In the genomic region with DNA sequence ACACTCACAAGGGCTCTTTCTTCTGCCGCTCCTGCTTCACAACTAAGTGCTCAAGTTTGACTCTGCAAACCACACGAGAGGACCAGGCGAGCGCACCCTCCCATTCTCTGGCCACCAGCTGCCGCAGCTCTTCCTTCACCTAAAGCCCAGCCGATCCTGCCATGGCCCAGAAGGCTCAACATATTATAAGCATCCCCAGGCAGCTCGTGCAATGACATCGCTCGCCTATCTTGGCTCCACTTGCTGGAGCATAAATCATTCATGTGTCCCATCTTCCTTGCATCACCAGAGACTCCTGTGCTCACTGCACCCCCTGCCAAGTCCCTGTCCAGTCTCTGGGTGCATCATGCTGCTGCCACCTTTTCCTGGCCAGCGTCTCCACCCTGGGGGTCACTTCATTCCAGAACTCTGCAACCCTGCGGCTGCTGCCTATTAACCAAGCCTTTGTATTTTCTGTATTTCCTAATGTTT, we compare ENCODE assay signal across 15 cellular contexts. TPM values are rescaled to one million over a fixed set of nuclear protein-coding genes. Genes with fewer than 3 reads are reported as not detected.
DNase-seq lines count a peak whose midpoint lies in the region; ATAC-seq and TF ChIP-seq lines count a peak whose summit lies in the region.
"Had no signal": no experiment of that assay in that cellular context is flagged by ENCODE, and none has a peak within 500 bp of the region (broad histone marks: within the 10 kb centered on the region; RNA-seq: fewer than 3 reads in every experiment).

No MANE protein-coding gene starts in this region.

- H3K9me3 Mint-ChIP-seq in activated naive CD4-positive, alpha-beta T cell treated with anti-CD3 and anti-CD28 coated beads, Interleukin-2, amount 50 U/mL, for 24 hours = no peaks in the 10 kb centered on the region
- no peaks in the 10 kb centered on the region for H3K9me3 Mint-ChIP-seq in activated naive CD4-positive, alpha-beta T cell treated with anti-CD3 and anti-CD28 coated beads, Interleukin-2, amount 10 ng/mL, durations not matched to agents 7 days and 5 days
- no peaks in the 10 kb centered on the region for H3K9me3 Mint-ChIP-seq in chondrocyte (ENCODE audit: low read depth)
- no peaks in the 10 kb centered on the region for H3K9me3 Mint-ChIP-seq in naive thymus-derived CD4-positive, alpha-beta T cell
- no peaks in the 10 kb centered on the region for H3K9me3 Mint-ChIP-seq in activated T-cell treated with anti-CD3 and anti-CD28 coated beads, Interleukin-2, amount 50 U/mL, for 24 hours
- H3K9me3 Mint-ChIP-seq: activated T-helper 1 cell treated with anti-CD3 and anti-CD28 coated beads, Interleukin-12 subunit alpha, Interleukin-12 subunit beta, Interleukin-2, Interleukin-4 antibody, amounts not matched to agents 30 ng/mL and 10 ng/mL and 1 ng/mL, durations not matched to agents 14 hours and 24 hours and 36 hours had no signal

- POLR2A ChIA-PET in naive thymus-derived CD4-positive, alpha-beta T cell (lab: Charles Lee) = no interaction called here

- TF ChIP-seq CTCF in chondrocyte (IDR thresholded peaks at IDR 0.05) (no peak), upper lobe of right lung (IDR thresholded peaks at IDR 0.05) (no peak), GM13976 (IDR thresholded peaks at IDR 0.05; ENCODE audit: borderline replicate concordance, control extremely low read depth, extremely low read depth, insufficient read depth, missing control alignments) (no peak)

- peak overlapping the region; percentile 36 for H3K4me3 ChIP-seq in naive thymus-derived CD4-positive, alpha-beta T cell (ENCODE audit: low read length)
- H3K4me3 ChIP-seq in upper lobe of right lung = no peak overlapping the region
- H3K4me3 ChIP-seq: thyroid gland had no signal

- peaks cover 29% of the 10 kb centered on the region for H3K4me1 Mint-ChIP-seq in activated naive CD4-positive, alpha-beta T cell treated with anti-CD3 and anti-CD28 coated beads, Interleukin-2, amount 50 U/mL, for 24 hours
- peaks cover 16% of the 10 kb centered on the region for H3K4me1 Mint-ChIP-seq in activated naive CD4-positive, alpha-beta T cell treated with anti-CD3 and anti-CD28 coated beads, Interleukin-2, amount 10 ng/mL, durations not matched to agents 7 days and 5 days
- no peaks in the 10 kb centered on the region for H3K4me1 Mint-ChIP-seq in chondrocyte (ENCODE audit: low read depth)
- peaks cover 12 to 38% (median 31%) of the 10 kb centered on the region in 7 donors for H3K4me1 Mint-ChIP-seq in naive thymus-derived CD4-positive, alpha-beta T cell
- H3K4me1 Mint-ChIP-seq in activated T-cell treated with anti-CD3 and anti-CD28 coated beads, Interleukin-2, amount 50 U/mL, for 24 hours (ENCODE audit: low read depth) = peaks cover 19% of the 10 kb centered on the region

- DNase-seq in activated naive CD4-positive, alpha-beta T cell treated with anti-CD3 and anti-CD28 coated beads, Interleukin-2, amount 10 ng/mL, durations not matched to agents 7 days and 5 days = no peak
- DNase-seq in chondrocyte (ENCODE audit: low spot score) = peak; percentile 59
- no peak for DNase-seq in naive thymus-derived CD4-positive, alpha-beta T cell
- no peak for DNase-seq in upper lobe of right lung
- no peak for DNase-seq in activated T-cell treated with anti-CD3 and anti-CD28 coated beads, Interleukin-2, amount 50 U/mL, for 24 hours
- no peak for DNase-seq in GM13976 (ENCODE audit: low spot score)
- DNase-seq: caudate nucleus, foreskin keratinocyte, NCI-H1930, NCI-H446 treated with DMSO at 0.1 percent for 48 hours, thyroid gland had no signal

- peaks cover 2% of the 10 kb centered on the region for H3K36me3 Mint-ChIP-seq in activated naive CD4-positive, alpha-beta T cell treated with anti-CD3 and anti-CD28 coated beads, Interleukin-2, amount 50 U/mL, for 24 hours
- H3K36me3 Mint-ChIP-seq in activated naive CD4-positive, alpha-beta T cell treated with anti-CD3 and anti-CD28 coated beads, Interleukin-2, amount 10 ng/mL, durations not matched to agents 7 days and 5 days = no peaks in the 10 kb centered on the region
- H3K36me3 Mint-ChIP-seq in chondrocyte (ENCODE audit: low read depth) = peaks cover 16% of the 10 kb centered on the region
- peaks cover 0 to 25% (median 4%) of the 10 kb centered on the region in 5 donors for H3K36me3 Mint-ChIP-seq in naive thymus-derived CD4-positive, alpha-beta T cell
- H3K36me3 Mint-ChIP-seq in activated T-cell treated with anti-CD3 and anti-CD28 coated beads, Interleukin-2, amount 50 U/mL, for 24 hours (ENCODE audit: low read depth) = no peaks in the 10 kb centered on the region

- in situ Hi-C loops in GM13976 (cut with MboI; ENCODE audit: low sequenced_read_pairs, unreplicated experiment) = no loop called here

- H3K27me3 Mint-ChIP-seq in activated naive CD4-positive, alpha-beta T cell treated with anti-CD3 and anti-CD28 coated beads, Interleukin-2, amount 50 U/mL, for 24 hours = no peaks in the 10 kb centered on the region
- H3K27me3 Mint-ChIP-seq in activated naive CD4-positive, alpha-beta T cell treated with anti-CD3 and anti-CD28 coated beads, Interleukin-2, amount 10 ng/mL, durations not matched to agents 7 days and 5 days = peaks cover 35% of the 10 kb centered on the region
- no peaks in the 10 kb centered on the region for H3K27me3 Mint-ChIP-seq in chondrocyte (ENCODE audit: low read depth)
- H3K27me3 Mint-ChIP-seq in naive thymus-derived CD4-positive, alpha-beta T cell = peaks cover 0 to 20% (median 0%) of the 10 kb centered on the region in 5 donors
- H3K27me3 Mint-ChIP-seq in activated T-cell treated with anti-CD3 and anti-CD28 coated beads, Interleukin-2, amount 50 U/mL, for 24 hours = peaks cover 12% of the 10 kb centered on the region

- peak overlapping the region; percentile 31 for H3K4me3 Mint-ChIP-seq in activated naive CD4-positive, alpha-beta T cell treated with anti-CD3 and anti-CD28 coated beads, Interleukin-2, amount 50 U/mL, for 24 hours
- no peak overlapping the region for H3K4me3 Mint-ChIP-seq in activated naive CD4-positive, alpha-beta T cell treated with anti-CD3 and anti-CD28 coated beads, Interleukin-2, amount 10 ng/mL, durations not matched to agents 7 days and 5 days
- no peak overlapping the region for H3K4me3 Mint-ChIP-seq in chondrocyte (ENCODE audit: unreplicated experiment)
- peak overlapping the region in 9 of 10 donors; percentile 59 to 83 (median 74) for H3K4me3 Mint-ChIP-seq in naive thymus-derived CD4-positive, alpha-beta T cell
- no peak overlapping the region for H3K4me3 Mint-ChIP-seq in activated T-cell treated with anti-CD3 and anti-CD28 coated beads, Interleukin-2, amount 50 U/mL, for 24 hours
- H3K4me3 Mint-ChIP-seq: activated T-helper 1 cell treated with anti-CD3 and anti-CD28 coated beads, Interleukin-12 subunit alpha, Interleukin-12 subunit beta, Interleukin-2, Interleukin-4 antibody, amounts not matched to agents 30 ng/mL and 10 ng/mL and 1 ng/mL, durations not matched to agents 14 hours and 24 hours and 36 hours had no signal

- intact Hi-C loops in naive thymus-derived CD4-positive, alpha-beta T cell (cut with micrococcal nuclease) = loop anchor here in 1 of 2 donors (5.0 kb wide), 1 partner anchor 55 kb away; no protein-coding TSS in a partner anchor
- intact Hi-C loops in upper lobe of right lung (cut with DNase I) = no loop called here

- CTCF ChIA-PET in activated naive CD4-positive, alpha-beta T cell treated with anti-CD3 and anti-CD28 coated beads, Interleukin-2, amount 10 ng/mL, durations not matched to agents 7 days and 5 days (lab: Charles Lee) = interaction anchor here (0.9 kb wide), 1 partner anchor 412 kb away, joined by 3 read pairs; no protein-coding TSS in a partner anchor
- CTCF ChIA-PET in naive thymus-derived CD4-positive, alpha-beta T cell (lab: Charles Lee) = no interaction called here

- H3K27me3 ChIP-seq in naive thymus-derived CD4-positive, alpha-beta T cell (ENCODE audit: control insufficient read depth in 2 of 2, insufficient read depth in 2 of 2, low read length in 2 of 2) = no peaks in the 10 kb centered on the region
- no peaks in the 10 kb centered on the region for H3K27me3 ChIP-seq in upper lobe of right lung
- H3K27me3 ChIP-seq: foreskin keratinocyte, thyroid gland had no signal

- peaks cover 7 to 24% of the 10 kb centered on the region in 2 donors for H3K4me1 ChIP-seq in naive thymus-derived CD4-positive, alpha-beta T cell (ENCODE audit: control insufficient read depth in 2 of 2, insufficient read depth in 2 of 2, low read length in 2 of 2)
- peaks cover 5% of the 10 kb centered on the region for H3K4me1 ChIP-seq in upper lobe of right lung
- H3K4me1 ChIP-seq: foreskin keratinocyte had no signal

- H3K9me3 ChIP-seq in naive thymus-derived CD4-positive, alpha-beta T cell (ENCODE audit: control insufficient read depth in 2 of 3, low read length in 3 of 3) = no peaks in the 10 kb centered on the region
- H3K9me3 ChIP-seq in upper lobe of right lung = no peaks in the 10 kb centered on the region
- H3K9me3 ChIP-seq: thyroid gland had no signal

- ATAC-seq in naive thymus-derived CD4-positive, alpha-beta T cell = no peak
- ATAC-seq in upper lobe of right lung = peak; percentile 63
- no peak for ATAC-seq in esophagus mucosa
- ATAC-seq: foreskin keratinocyte had no signal

- no peak overlapping the region for H3K27ac ChIP-seq in naive thymus-derived CD4-positive, alpha-beta T cell (ENCODE audit: low read depth, low read length)
- H3K27ac ChIP-seq in upper lobe of right lung = no peak overlapping the region
- H3K27ac ChIP-seq: foreskin keratinocyte, thyroid gland, VCaP had no signal

- no peak overlapping the region for H3K27ac Mint-ChIP-seq in activated naive CD4-positive, alpha-beta T cell treated with anti-CD3 and anti-CD28 coated beads, Interleukin-2, amount 50 U/mL, for 24 hours
- H3K27ac Mint-ChIP-seq in activated naive CD4-positive, alpha-beta T cell treated with anti-CD3 and anti-CD28 coated beads, Interleukin-2, amount 10 ng/mL, durations not matched to agents 7 days and 5 days = no peak overlapping the region
- H3K27ac Mint-ChIP-seq in chondrocyte (ENCODE audit: unreplicated experiment) = no peak overlapping the region
- peak overlapping the region in 4 of 9 donors; percentile 60 to 82 (median 64) for H3K27ac Mint-ChIP-seq in naive thymus-derived CD4-positive, alpha-beta T cell
- no peak overlapping the region for H3K27ac Mint-ChIP-seq in activated T-cell treated with anti-CD3 and anti-CD28 coated beads, Interleukin-2, amount 50 U/mL, for 24 hours
- H3K27ac Mint-ChIP-seq: activated T-helper 1 cell treated with anti-CD3 and anti-CD28 coated beads, Interleukin-12 subunit alpha, Interleukin-12 subunit beta, Interleukin-2, Interleukin-4 antibody, amounts not matched to agents 30 ng/mL and 10 ng/mL and 1 ng/mL, durations not matched to agents 14 hours and 24 hours and 36 hours had no signal

- no peaks in the 10 kb centered on the region for H3K36me3 ChIP-seq in naive thymus-derived CD4-positive, alpha-beta T cell (ENCODE audit: control insufficient read depth in 2 of 3, insufficient read depth in 3 of 3, low read length in 3 of 3)
- no peaks in the 10 kb centered on the region for H3K36me3 ChIP-seq in upper lobe of right lung
- H3K36me3 ChIP-seq: thyroid gland had no signal

RNA-seq across cellular contexts. Expression of a gene that starts 59.0 kb away (rescaled TPM):
- total RNA-seq in chondrocyte (16.2 to 24.7 TPM (median 17.2 TPM) in 3 replicates), upper lobe of right lung (16.9 TPM), esophagus mucosa (19.6 TPM)
- 10 to 100 TPM; 15.6 to 45.0 (median 27.7) TPM for total RNA-seq in naive thymus-derived CD4-positive, alpha-beta T cell
- 10 to 100 TPM; 53.8 to 81.7 TPM for polyA plus RNA-seq in naive thymus-derived CD4-positive, alpha-beta T cell

Comparison
In these comparisons a context has a peak if more than half of its experiments do, and no peak if none do; other contexts are left out.
1. H3K4me3 Mint-ChIP-seq: peak in activated naive CD4-positive, alpha-beta T cell treated with anti-CD3 and anti-CD28 coated beads, Interleukin-2, amount 50 U/mL, for 24 hours (single experiment) and naive thymus-derived CD4-positive, alpha-beta T cell (9 of 10); none in activated naive CD4-positive, alpha-beta T cell treated with anti-CD3 and anti-CD28 coated beads, Interleukin-2, amount 10 ng/mL, durations not matched to agents 7 days and 5 days (single experiment), chondrocyte (single experiment) and activated T-cell treated with anti-CD3 and anti-CD28 coated beads, Interleukin-2, amount 50 U/mL, for 24 hours (single experiment).